8 cellular contexts compared by ENCODE assay signal in genomic region chr15:83206971-83207621, GRCh38. TPM values are rescaled to one million over a fixed set of nuclear protein-coding genes. Genes with fewer than 3 reads are reported as not detected.
DNase-seq lines count a peak whose midpoint lies in the region; ATAC-seq and TF ChIP-seq lines count a peak whose summit lies in the region.

No MANE protein-coding gene starts in this region.

- H3K4me1 ChIP-seq in Loucy (ENCODE audit: insufficient read depth, low read length, poor library complexity, severe bottlenecking) (peaks cover 40% of the 10 kb centered on the region), parathyroid adenoma (peaks cover 4% of the 10 kb centered on the region)

- no peaks in the 10 kb centered on the region for H3K9me3 ChIP-seq in Loucy (ENCODE audit: insufficient read depth, low read depth, low read length)
- no peaks in the 10 kb centered on the region for H3K9me3 ChIP-seq in parathyroid adenoma (ENCODE audit: control insufficient read depth, low read length)

- peak overlapping the region; percentile 99 for H3K4me2 ChIP-seq in Loucy (ENCODE audit: low read depth, low read length, poor library complexity, severe bottlenecking)
- H3K4me2 ChIP-seq in parathyroid adenoma (ENCODE audit: low read length) = peak overlapping the region; percentile 71

- H3K4me3 ChIP-seq in Loucy (ENCODE audit: low read length, poor library complexity, severe bottlenecking) = peak overlapping the region; percentile 97
- H3K4me3 ChIP-seq in parathyroid adenoma (ENCODE audit: low read depth, low read length) = peak overlapping the region; percentile 54

- no peaks in the 10 kb centered on the region for H3K9me2 ChIP-seq in Loucy (replicated peaks; ENCODE audit: low read depth, low read length)

- peak; percentile 33 for ATAC-seq in GM19395 (IDR thresholded peaks at IDR 0.05; ENCODE audit: unreplicated experiment)
- ATAC-seq in left cardiac atrium = peak; percentile 61 to 72

- intact Hi-C loops in left cardiac atrium (cut with DNase I) = loop anchor here in 1 of 2 donors (5.0 kb wide), 1 partner anchor 195 kb away; the partner anchor contains the start of gene C15orf40

- H4K20me1 ChIP-seq in Loucy (ENCODE audit: insufficient read depth, low read length, poor library complexity, severe bottlenecking) = peaks cover 44% of the 10 kb centered on the region

- TF ChIP-seq CTCF in C4-2B (conservative IDR thresholded peaks at IDR 0.05) = no peak
- no peak for TF ChIP-seq CTCF in Loucy (conservative IDR thresholded peaks at IDR 0.05; ENCODE audit: low read length)
- no peak for TF ChIP-seq CTCF in parathyroid adenoma (IDR thresholded peaks at IDR 0.05)

- peaks cover 3% of the 10 kb centered on the region; the same call in 1 of the 2 replicates for H3F3A ChIP-seq in Loucy (ENCODE audit: low read depth)

- no peaks in the 10 kb centered on the region for H3K27me3 ChIP-seq in Loucy (ENCODE audit: insufficient read depth, low read length, poor library complexity, severe bottlenecking)
- no peaks in the 10 kb centered on the region for H3K27me3 ChIP-seq in parathyroid adenoma (ENCODE audit: control insufficient read depth, insufficient read depth, low read length)

- H3K9ac ChIP-seq in Loucy (ENCODE audit: low read depth, low read length, poor library complexity, severe bottlenecking) (peak overlapping the region; percentile 88), parathyroid adenoma (peak overlapping the region; percentile 67)

- H2AFZ ChIP-seq in Loucy (ENCODE audit: low read length) (peak overlapping the region; percentile 86), parathyroid adenoma (peak overlapping the region; percentile 84)

- DNase-seq in anterior cingulate cortex (lab: John Stamatoyannopoulos, UW) (peak in 35 of 58 donors; percentile 10 to 71 (median 41)), left cardiac atrium (peak; percentile 60), occipital lobe (lab: John Stamatoyannopoulos, UW) (no peak)
- DNase-seq in activated CD4-positive, CD25-positive, alpha-beta regulatory T cell treated with anti-CD3 and anti-CD28 coated beads, Interleukin-2, amount 50 U/mL, for 72 hours = no peak

- H3K27ac ChIP-seq in C4-2B (peak overlapping the region; percentile 56), parathyroid adenoma (peak overlapping the region; percentile 92)

- H3K36me3 ChIP-seq in Loucy (ENCODE audit: insufficient read depth, low read length) = no peaks in the 10 kb centered on the region
- no peaks in the 10 kb centered on the region for H3K36me3 ChIP-seq in parathyroid adenoma (ENCODE audit: control insufficient read depth, insufficient read depth, low read length)

- H3K79me2 ChIP-seq in Loucy (ENCODE audit: insufficient read depth, low read length) = peaks cover 52% of the 10 kb centered on the region
- H3K79me2 ChIP-seq in parathyroid adenoma = peaks cover 2% of the 10 kb centered on the region

RNA-seq across cellular contexts. Expression of gene HDGFL3, which starts 0.5 kb away (rescaled TPM):
- total RNA-seq in left cardiac atrium (10 to 100 TPM; 30.6 to 48.1 TPM), occipital lobe (149 TPM)

Comparison
In these comparisons a context has a peak if more than half of its experiments do, and no peak if none do; other contexts are left out.
1. DNase-seq: peak in anterior cingulate cortex (35 of 58) and left cardiac atrium (single experiment); none in activated CD4-positive, CD25-positive, alpha-beta regulatory T cell treated with anti-CD3 and anti-CD28 coated beads, Interleukin-2, amount 50 U/mL, for 72 hours (single experiment) and occipital lobe (single experiment).